In genomic region chr16:1429026-1429425, GRCh38 we compare ENCODE assay signal across 13 cellular contexts. TPM values are rescaled to one million over a fixed set of nuclear protein-coding genes. Genes with fewer than 3 reads are reported as not detected.
"Had no signal": no experiment of that assay in that cellular context is flagged by ENCODE, and none has a peak within 500 bp of the region (broad histone marks: within the 10 kb centered on the region; RNA-seq: fewer than 3 reads in every experiment).

No MANE protein-coding gene starts in this region.

- H3K27me3 Mint-ChIP-seq: activated CD4-positive, alpha-beta memory T cell treated with anti-CD3 and anti-CD28 coated beads for 36 hours; activated naive CD8-positive, alpha-beta T cell treated with anti-CD3 and anti-CD28 coated beads for 36 hours; naive thymus-derived CD8-positive, alpha-beta T cell had no signal

- H3K4me1 Mint-ChIP-seq: activated naive CD8-positive, alpha-beta T cell treated with anti-CD3 and anti-CD28 coated beads for 36 hours had no signal

- H3K4me1 ChIP-seq: lower lobe of right lung had no signal

- H3K27ac Mint-ChIP-seq: activated CD4-positive, alpha-beta memory T cell treated with anti-CD3 and anti-CD28 coated beads for 36 hours; activated naive CD8-positive, alpha-beta T cell treated with anti-CD3 and anti-CD28 coated beads for 36 hours had no signal

- H3K9me3 ChIP-seq: lower lobe of right lung, spleen had no signal

- H3K36me3 ChIP-seq: lower lobe of right lung, spleen had no signal

- H3K36me3 Mint-ChIP-seq: activated CD4-positive, alpha-beta memory T cell treated with anti-CD3 and anti-CD28 coated beads for 36 hours; activated naive CD8-positive, alpha-beta T cell treated with anti-CD3 and anti-CD28 coated beads for 36 hours; naive thymus-derived CD8-positive, alpha-beta T cell had no signal

- FAIRE-seq: bronchial epithelial cell, urothelium cell line had no signal

- H3K27ac ChIP-seq: lower lobe of right lung, spleen had no signal

- DNase-seq: activated CD4-positive, CD25-positive, alpha-beta regulatory T cell treated with anti-CD3 and anti-CD28 coated beads, Interleukin-2, amount 50 U/mL, for 72 hours; activated gamma-delta T cell; anterior cingulate cortex; lower lobe of right lung had no signal

- H3K4me3 Mint-ChIP-seq: activated CD4-positive, alpha-beta memory T cell treated with anti-CD3 and anti-CD28 coated beads for 36 hours had no signal

- H3K9me3 Mint-ChIP-seq: activated CD4-positive, alpha-beta memory T cell treated with anti-CD3 and anti-CD28 coated beads for 36 hours; activated naive CD8-positive, alpha-beta T cell treated with anti-CD3 and anti-CD28 coated beads for 36 hours; naive thymus-derived CD8-positive, alpha-beta T cell had no signal

RNA-seq across cellular contexts. Expression of gene PERCC1, which starts 1.9 kb away (rescaled TPM):
- total RNA-seq: activated CD4-positive, alpha-beta memory T cell treated with anti-CD3 and anti-CD28 coated beads for 36 hours; bronchial epithelial cell; chondrocyte; dermis microvascular lymphatic vessel endothelial cell; esophagus mucosa; lower lobe of right lung had no signal

RNA-seq across cellular contexts. Expression of gene CCDC154, which starts 15.3 kb away (rescaled TPM):
- polyA plus RNA-seq: naive thymus-derived CD8-positive, alpha-beta T cell had no signal
